ENCODE assay signal across 8 cellular contexts in the genomic region with DNA sequence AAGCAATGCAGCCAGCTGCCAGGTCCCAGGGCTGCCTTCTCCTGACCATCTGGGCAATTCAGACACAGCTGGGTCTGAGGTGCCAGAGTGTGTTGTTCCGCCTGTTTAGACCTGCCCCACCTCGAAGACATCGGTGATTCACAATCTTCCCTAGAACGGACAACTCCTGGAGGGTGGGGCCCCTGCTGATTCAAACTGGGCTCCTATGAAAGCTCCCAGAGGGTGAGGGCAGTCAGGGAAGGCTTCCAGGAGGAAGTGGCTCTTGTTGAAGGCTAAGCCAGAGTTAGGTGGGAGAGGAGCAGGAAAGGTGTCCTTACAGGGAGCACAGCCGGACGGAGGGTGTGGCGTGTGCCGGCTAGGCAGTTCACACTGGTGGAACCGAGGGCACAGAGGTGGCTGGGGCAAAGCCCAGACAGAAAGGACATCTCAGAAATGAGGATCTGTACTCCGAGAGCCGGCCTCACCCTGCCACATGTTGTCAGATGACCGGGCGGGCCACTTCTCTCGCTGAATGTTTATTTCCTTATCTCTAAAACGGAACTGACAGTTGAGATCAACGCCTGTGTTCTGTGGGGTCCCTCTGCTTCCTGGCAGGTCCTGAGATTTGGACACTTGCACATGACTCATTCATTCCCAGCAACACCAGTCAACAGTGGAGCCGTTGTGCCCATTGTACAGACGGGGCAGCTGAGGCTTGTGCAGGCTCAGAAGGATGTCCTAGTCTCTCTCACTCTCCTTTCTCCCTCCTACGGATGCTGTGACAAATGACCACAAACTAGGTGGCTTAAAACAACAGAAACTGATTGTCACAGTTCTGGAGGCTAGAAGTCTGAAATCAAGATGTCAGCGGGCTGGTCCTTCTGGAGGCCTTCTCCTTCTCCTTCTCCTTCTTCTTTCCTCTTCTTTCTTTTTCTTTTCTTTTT. TPM values are rescaled to one million over a fixed set of nuclear protein-coding genes. Genes with fewer than 3 reads are reported as not detected.
DNase-seq lines count a peak whose midpoint lies in the region; ATAC-seq, FAIRE-seq and TF ChIP-seq lines count a peak whose summit lies in the region.

No MANE protein-coding gene starts in this region.

- H3K9me3 Mint-ChIP-seq in activated naive CD8-positive, alpha-beta T cell treated with anti-CD3 and anti-CD28 coated beads, Interleukin-2, amount 50 U/mL, for 24 hours: no peaks in the 10 kb centered on the region
- H3K9me3 Mint-ChIP-seq in activated naive CD8-positive, alpha-beta T cell treated with anti-CD3 and anti-CD28 coated beads for 36 hours: no peaks in the 10 kb centered on the region

- FAIRE-seq in HTR-8/SVneo (lab: Jason Lieb, UNC): no peak

- no peaks in the 10 kb centered on the region for H3K36me3 ChIP-seq in SJSA1
- no peaks in the 10 kb centered on the region for H3K36me3 ChIP-seq in tibial nerve
- H3K36me3 ChIP-seq in HAP-1 (replicated peaks): no peaks in the 10 kb centered on the region

- no peaks in the 10 kb centered on the region for H3K27me3 Mint-ChIP-seq in activated naive CD8-positive, alpha-beta T cell treated with anti-CD3 and anti-CD28 coated beads, Interleukin-2, amount 50 U/mL, for 24 hours
- no peaks in the 10 kb centered on the region for H3K27me3 Mint-ChIP-seq in activated naive CD8-positive, alpha-beta T cell treated with anti-CD3 and anti-CD28 coated beads for 36 hours

- no peaks in the 10 kb centered on the region for H3K36me3 Mint-ChIP-seq in activated naive CD8-positive, alpha-beta T cell treated with anti-CD3 and anti-CD28 coated beads, Interleukin-2, amount 50 U/mL, for 24 hours (ENCODE audit: low read depth)
- H3K36me3 Mint-ChIP-seq in activated naive CD8-positive, alpha-beta T cell treated with anti-CD3 and anti-CD28 coated beads for 36 hours: no peaks in the 10 kb centered on the region

- peak in 1 of 2 donors; percentile 13 for TF ChIP-seq POLR2A in tibial nerve (IDR thresholded peaks at IDR 0.05)

- H3K27ac Mint-ChIP-seq in activated naive CD8-positive, alpha-beta T cell treated with anti-CD3 and anti-CD28 coated beads, Interleukin-2, amount 50 U/mL, for 24 hours: no peak overlapping the region
- H3K27ac Mint-ChIP-seq in activated naive CD8-positive, alpha-beta T cell treated with anti-CD3 and anti-CD28 coated beads for 36 hours: no peak overlapping the region

- H3K27me3 ChIP-seq in SJSA1 (replicated peaks) (no peaks in the 10 kb centered on the region), right cardiac atrium (ENCODE audit: control insufficient read depth, insufficient read depth) (no peaks in the 10 kb centered on the region), tibial nerve (no peaks in the 10 kb centered on the region), HAP-1 (ENCODE audit: low read depth) (no peaks in the 10 kb centered on the region)

- WGBS in right cardiac atrium: 47% methylated on average over 20 of the region's 20 CpGs
- WGBS in tibial nerve, 2 donors: 71 to 78% methylated on average over 19 to 20 of the region's 20 CpGs

- peak; percentile 79 for ATAC-seq in activated naive CD8-positive, alpha-beta T cell treated with anti-CD3 and anti-CD28 coated beads, Interleukin-2, amount 50 U/mL, for 24 hours
- ATAC-seq in right cardiac atrium (peak; percentile 63 to 74), GM19328 (IDR thresholded peaks at IDR 0.05; ENCODE audit: unreplicated experiment) (no peak)

- intact Hi-C loops in right cardiac atrium (cut with DNase I): no loop called here

- H3K4me3 ChIP-seq in SJSA1 (no peak overlapping the region), right cardiac atrium (ENCODE audit: low read length) (no peak overlapping the region), tibial nerve (no peak overlapping the region), HAP-1 (no peak overlapping the region)

- TF ChIP-seq CTCF in tibial nerve (IDR thresholded peaks at IDR 0.05): no peak

- in situ Hi-C loops in HAP-1 (cut with MboI; ENCODE audit: low sequenced_read_pairs): no loop called here

- TF ChIP-seq EP300 in tibial nerve (IDR thresholded peaks at IDR 0.05): peak; percentile 24 to 63

- H3K9me3 ChIP-seq in SJSA1 (replicated peaks) (no peaks in the 10 kb centered on the region), right cardiac atrium (ENCODE audit: control insufficient read depth, low read length) (no peaks in the 10 kb centered on the region), tibial nerve (no peaks in the 10 kb centered on the region), HAP-1 (no peaks in the 10 kb centered on the region)

- peaks cover 61% of the 10 kb centered on the region for H3K4me1 ChIP-seq in SJSA1 (replicated peaks)
- H3K4me1 ChIP-seq in right cardiac atrium (ENCODE audit: control insufficient read depth, insufficient read depth, low read length): no peaks in the 10 kb centered on the region
- peaks cover 0 to 24% (median 0%) of the 10 kb centered on the region in 4 donors for H3K4me1 ChIP-seq in tibial nerve
- 0 out of 2 replicates have a peak, but pooled peaks cover 3% of the 10 kb centered on the region for H3K4me1 ChIP-seq in HAP-1

- peak; percentile 31 for DNase-seq in activated naive CD8-positive, alpha-beta T cell treated with anti-CD3 and anti-CD28 coated beads, Interleukin-2, amount 50 U/mL, for 24 hours
- no peak for DNase-seq in activated naive CD8-positive, alpha-beta T cell treated with anti-CD3 and anti-CD28 coated beads for 36 hours
- peak; percentile 89 to 91 for DNase-seq in SJSA1 (ENCODE audit: low read depth in 1 of 2, low spot score in 2 of 2)
- peak; percentile 62 to 81 (median 77) for DNase-seq in right cardiac atrium
- DNase-seq in tibial nerve (ENCODE audit: low spot score in 2 of 2): peak; percentile 40 to 49
- DNase-seq in HTR-8/SVneo (ENCODE audit: insufficient read length, low spot score): no peak
- no peak for DNase-seq in HAP-1 (ENCODE audit: low spot score in 2 of 2)

- H3K27ac ChIP-seq in SJSA1 (peak overlapping the region; percentile 90), right cardiac atrium (ENCODE audit: low read length) (no peak overlapping the region), tibial nerve (peak overlapping the region in 2 of 4 donors; percentile 50 to 55)

- no peak overlapping the region for H3K4me3 Mint-ChIP-seq in activated naive CD8-positive, alpha-beta T cell treated with anti-CD3 and anti-CD28 coated beads, Interleukin-2, amount 50 U/mL, for 24 hours
- no peak overlapping the region for H3K4me3 Mint-ChIP-seq in activated naive CD8-positive, alpha-beta T cell treated with anti-CD3 and anti-CD28 coated beads for 36 hours

- peaks cover 58% of the 10 kb centered on the region for H3K4me1 Mint-ChIP-seq in activated naive CD8-positive, alpha-beta T cell treated with anti-CD3 and anti-CD28 coated beads, Interleukin-2, amount 50 U/mL, for 24 hours
- H3K4me1 Mint-ChIP-seq in activated naive CD8-positive, alpha-beta T cell treated with anti-CD3 and anti-CD28 coated beads for 36 hours: peaks cover 37% of the 10 kb centered on the region

RNA-seq across cellular contexts. Expression of a gene that starts 26.9 kb away (rescaled TPM):
- 100 to 1,000 TPM; 127 to 130 TPM for total RNA-seq in activated naive CD8-positive, alpha-beta T cell treated with anti-CD3 and anti-CD28 coated beads for 36 hours
- 50.8 and 83.4 TPM in 2 replicates for total RNA-seq in SJSA1 (2014; rRNA removed; shearing (Covaris generic))
- 10 to 100 TPM; 54.0 to 76.5 (median 65.3) TPM for total RNA-seq in right cardiac atrium
- 25.7 TPM for polyA plus RNA-seq in right cardiac atrium
- 10 to 100 TPM; 54.8 to 73.0 (median 65.3) TPM for total RNA-seq in tibial nerve

RNA-seq across cellular contexts. Expression of a gene that starts 54.6 kb away (rescaled TPM):
- total RNA-seq in activated naive CD8-positive, alpha-beta T cell treated with anti-CD3 and anti-CD28 coated beads for 36 hours: 10 to 100 TPM; 10.3 to 11.2 TPM
- 10.1 and 11.5 TPM in 2 replicates for total RNA-seq in SJSA1 (2014; rRNA removed; shearing (Covaris generic))
- total RNA-seq in right cardiac atrium (10 to 100 TPM; 24.8 to 33.3 (median 26.1) TPM), tibial nerve (10 to 100 TPM; 24.3 to 30.6 (median 27.0) TPM)
- polyA plus RNA-seq in right cardiac atrium: 24.4 TPM

Comparison
In these comparisons a context has a peak if more than half of its experiments do, and no peak if none do; other contexts are left out.
1. DNase-seq: peak in activated naive CD8-positive, alpha-beta T cell treated with anti-CD3 and anti-CD28 coated beads, Interleukin-2, amount 50 U/mL, for 24 hours (single experiment), SJSA1 (2 of 2), right cardiac atrium (3 of 3) and tibial nerve (2 of 2); none in activated naive CD8-positive, alpha-beta T cell treated with anti-CD3 and anti-CD28 coated beads for 36 hours (single experiment), HTR-8/SVneo (single experiment) and HAP-1 (0 of 2).